8 cellular contexts compared by ENCODE assay signal in the genomic region with DNA sequence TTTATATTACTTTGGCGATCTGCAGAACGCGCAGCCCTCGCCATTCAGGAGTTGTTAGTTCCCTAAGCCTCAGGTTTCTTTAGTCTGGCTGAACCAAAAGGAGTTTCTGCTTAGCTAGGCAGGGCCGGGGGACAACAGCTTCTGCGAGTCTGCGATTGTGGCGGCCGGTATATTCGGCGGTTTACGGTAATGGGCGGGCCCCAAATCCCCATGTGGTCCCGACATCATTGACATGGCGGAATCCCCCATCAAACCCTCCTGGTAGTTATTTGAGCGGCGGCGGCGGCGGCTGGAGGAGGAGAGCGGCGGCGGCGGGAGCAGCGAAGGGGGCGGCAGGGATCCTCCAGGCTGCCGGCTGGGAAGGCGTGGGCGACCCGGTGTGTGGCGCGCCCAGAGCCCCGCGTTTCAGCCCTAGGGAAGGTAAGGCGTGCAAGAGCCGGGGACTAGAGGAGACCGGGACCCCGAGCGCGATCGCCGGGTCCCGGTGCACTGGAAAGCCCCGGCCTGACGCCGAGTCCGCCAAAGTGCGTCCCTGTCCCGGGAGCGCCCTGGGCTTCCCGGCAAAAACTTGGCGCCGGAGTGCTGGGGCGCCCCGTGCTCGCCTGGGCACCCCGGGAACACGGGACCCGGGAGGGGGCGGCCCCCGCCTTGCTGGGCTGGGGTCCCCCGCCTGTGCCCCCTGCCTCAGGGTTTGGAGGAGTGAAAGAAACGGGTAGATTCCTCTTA. TPM values are rescaled to one million over a fixed set of nuclear protein-coding genes. Genes with fewer than 3 reads are reported as not detected.
DNase-seq lines count a peak whose midpoint lies in the region; ATAC-seq, FAIRE-seq and TF ChIP-seq lines count a peak whose summit lies in the region.

A gene (plus strand): TSS at position 227 of the 726 bp plus-strand sequence. CDS start 72,902 bp downstream, outside the sequence.

- peak; percentile 54 for DNase-seq in D721Med (ENCODE audit: insufficient read length, low spot score)
- DNase-seq in IMR-90 = peak; percentile 95
- peak; percentile 95 for DNase-seq in OCI-M1 (lab: John Stamatoyannopoulos, UW)
- DNase-seq in activated T-cell treated with anti-CD3 and anti-CD28 coated beads for 24 hours (ENCODE audit: low read depth) = peak; percentile 90
- peak; percentile 97 for DNase-seq in epithelial cell of esophagus (ENCODE audit: low read depth)
- DNase-seq in mucosa of gallbladder (ENCODE audit: low spot score) = peak; percentile 96
- DNase-seq in stimulated activated CD8-positive, alpha-beta memory T cell treated with anti-CD3 and anti-CD28 coated beads, Interleukin-4, amount 100 ng/mL, for 4 hours (ENCODE audit: low read depth in 2 of 2, low spot score in 1 of 2) = peak; percentile 82 to 86

- peaks cover 3% of the 10 kb centered on the region; the same call in 1 of the 2 replicates for H3K9me1 ChIP-seq in IMR-90 (ENCODE audit: insufficient read depth, low read length)

- H3K4me3 ChIP-seq in IMR-90 (ENCODE audit: insufficient read depth, low read depth, low read length) (peak within 1 kb of the TSS; percentile 63), epithelial cell of esophagus (ENCODE audit: low read length) (peak within 1 kb of the TSS; percentile 73)

- TF ChIP-seq RAD21 in IMR-90 (IDR thresholded peaks at IDR 0.05; ENCODE audit: low read length) = peak; percentile 34

- peak within 1 kb of the TSS; percentile 93 for H3K14ac ChIP-seq in IMR-90 (replicated peaks; ENCODE audit: low read depth, low read length)

- peak within 1 kb of the TSS; percentile 56 for H2AK5ac ChIP-seq in IMR-90 (ENCODE audit: low read depth, low read length)

- H4K8ac ChIP-seq in IMR-90 (ENCODE audit: low read depth in 2 of 2, low read length in 2 of 2) = peak within 1 kb of the TSS; percentile 71 to 72

- H3K27me3 ChIP-seq in IMR-90 (ENCODE audit: control insufficient read depth, insufficient read depth, low read length) = no peaks in the 10 kb centered on the region

- H3K9me3 ChIP-seq in IMR-90 (ENCODE audit: control insufficient read depth, insufficient read depth, low read length) = no peaks in the 10 kb centered on the region

- BruUV-seq in IMR-90 (replicated peaks; lab: Mats Ljungman, UMichigan) = no TSS peak

- peak; percentile 93 for TF ChIP-seq POLR2A in IMR-90 (IDR thresholded peaks at IDR 0.05; ENCODE audit: low read depth, low read length)

- peaks cover 0 to 10% of the 10 kb centered on the region in 2 experiments; a peak in 2 of 4 replicates for H3K79me1 ChIP-seq in IMR-90 (ENCODE audit: low read depth in 1 of 2, low read length in 2 of 2)

- TF ChIP-seq CTCF in D721Med (IDR thresholded peaks at IDR 0.05; ENCODE audit: insufficient read depth, missing control alignments) (no peak), IMR-90 (conservative IDR thresholded peaks at IDR 0.05; ENCODE audit: low read depth, low read length) (no peak), epithelial cell of esophagus (IDR thresholded peaks at IDR 0.05; ENCODE audit: insufficient read depth, low read depth, low read length, missing control alignments) (no peak)

- peak within 1 kb of the TSS; percentile 46 for H3K18ac ChIP-seq in IMR-90 (ENCODE audit: low read depth, low read length)

- ATAC-seq in GM21526 (IDR thresholded peaks at IDR 0.05; ENCODE audit: low FRiP score, unreplicated experiment) (peak; percentile 83), IMR-90 (ENCODE audit: low read depth) (peak; percentile 66)

- 0% methylated on average over 21 of the region's 63 CpGs; no CpG with 5 or more reads in 1 of the 2 experiments for WGBS in IMR-90 (ENCODE audit: extremely low coverage in 2 of 2, insufficient read length in 1 of 2), 2 experiments

- H4K5ac ChIP-seq in IMR-90 (ENCODE audit: low read depth, low read length) = peak within 1 kb of the TSS; percentile 51

- dilution Hi-C loops in IMR-90 (cut with HindIII; ENCODE audit: low sequenced_read_pairs, unreplicated experiment) = no loop called here

- peak within 1 kb of the TSS; percentile 96 for H3K56ac ChIP-seq in IMR-90 (ENCODE audit: extremely low read depth, insufficient read depth, low read length)

- intact Hi-C loops in IMR-90 (cut with micrococcal nuclease) = loop anchor here (1.0 to 10.0 kb wide), 5 partner anchors 65 to 393 kb away; no protein-coding TSS in a partner anchor

- H2AFZ ChIP-seq in IMR-90 (replicated peaks; ENCODE audit: low read length, poor library complexity) = peak within 1 kb of the TSS; percentile 90

- H2BK15ac ChIP-seq in IMR-90 (ENCODE audit: low read depth, low read length) = peak within 1 kb of the TSS; percentile 95; the same call in 2 of the 3 replicates

- H3K27ac ChIP-seq in IMR-90 (ENCODE audit: insufficient read depth, low read length) = peak within 1 kb of the TSS; percentile 72

- no peaks in the 10 kb centered on the region; the same call in 1 of the 2 replicates for H3K4me1 ChIP-seq in IMR-90 (ENCODE audit: control insufficient read depth, insufficient read depth, low read length)

- H4K91ac ChIP-seq in IMR-90 (ENCODE audit: insufficient read depth, low read depth, low read length) = peak within 1 kb of the TSS; percentile 77

- POLR2A ChIA-PET in IMR-90 (lab: Charles Lee; ENCODE audit: unreplicated experiment) = interaction anchor here (0.6 to 1.4 kb wide), 3 partner anchors 37 to 230 kb away, joined by 3 to 11 read pairs (median 3); a partner anchor contains a TSS

- H4K20me1 ChIP-seq in IMR-90 (ENCODE audit: insufficient read depth, low read length) = peaks cover 24% of the 10 kb centered on the region

- CTCF ChIA-PET in IMR-90 (lab: Yijun Ruan, JAX) = interaction anchor here (0.6 to 1.2 kb wide), 2 partner anchors 139 to 393 kb away, joined by 3 to 4 read pairs; no protein-coding TSS in a partner anchor

- peak within 1 kb of the TSS; percentile 65 for H2BK5ac ChIP-seq in IMR-90 (ENCODE audit: low read depth, low read length, poor library complexity, severe bottlenecking)

- peak within 1 kb of the TSS; percentile 81 for H2BK120ac ChIP-seq in IMR-90 (ENCODE audit: low read depth, low read length)

- peak within 1 kb of the TSS; percentile 98 for H2AK9ac ChIP-seq in IMR-90 (replicated peaks; ENCODE audit: low read depth, low read length, poor library complexity)

- in situ Hi-C loops in IMR-90 (cut with MboI; ENCODE audit: low sequenced_read_pairs) = no loop called here

- peak within 1 kb of the TSS; percentile 73; the same call in 1 of the 2 replicates for H2BK20ac ChIP-seq in IMR-90 (ENCODE audit: low read depth, low read length)

- FAIRE-seq in D721Med (lab: Jason Lieb, UNC) = no peak

- peak within 1 kb of the TSS; percentile 68 for H3K23ac ChIP-seq in IMR-90 (ENCODE audit: low read depth, low read length)

- peak within 1 kb of the TSS; percentile 96 for H3K9ac ChIP-seq in IMR-90 (ENCODE audit: low read depth, low read length)

- peak within 1 kb of the TSS; percentile 77 for H3K4me2 ChIP-seq in IMR-90 (ENCODE audit: low read depth, low read length)

- peak within 1 kb of the TSS; percentile 88 for H3K4ac ChIP-seq in IMR-90 (ENCODE audit: low read depth, low read length)

- H3K36me3 ChIP-seq in IMR-90 (ENCODE audit: control insufficient read depth, insufficient read depth, low read length) = 0 out of 2 replicates have a peak, but pooled peaks cover 2% of the 10 kb centered on the region

TF ChIP-seq in IMR-90, 13 proteins besides CTCF, POLR2A, EP300 and RAD21:
- TF ChIP-seq MAZ (IDR thresholded peaks at IDR 0.05; ENCODE audit: borderline replicate concordance, low read depth, low read length) (peak; percentile 32; the same call in 1 of the 2 replicates), SMC3 (IDR thresholded peaks at IDR 0.05; ENCODE audit: low read depth, low read length) (peak; percentile 33), MAFK (IDR thresholded peaks at IDR 0.05; ENCODE audit: low read depth, low read length) (peak; percentile 88), MXI1 (IDR thresholded peaks at IDR 0.05; ENCODE audit: borderline replicate concordance, low read depth, low read length) (peak; percentile 63; the same call in 1 of the 2 replicates), RCOR1 (IDR thresholded peaks at IDR 0.05; ENCODE audit: insufficient replicate concordance, low read length) (no peak), CHD1 (IDR thresholded peaks at IDR 0.05; ENCODE audit: low read depth, low read length) (no peak), BHLHE40 (IDR thresholded peaks at IDR 0.05; ENCODE audit: low read depth, low read length) (no peak), CEBPB (IDR thresholded peaks at IDR 0.05; ENCODE audit: low read depth, low read length) (no peak), FOS (IDR thresholded peaks at IDR 0.05; ENCODE audit: low read depth, low read length) (no peak), RFX5 (IDR thresholded peaks at IDR 0.05; ENCODE audit: low read depth, low read length) (no peak), NFE2L2 (IDR thresholded peaks at IDR 0.05; ENCODE audit: low read depth, low read length) (0 out of 2 replicates have a peak, but pooled peaks have one; percentile 34)
- TF ChIP-seq, protein P1, sequence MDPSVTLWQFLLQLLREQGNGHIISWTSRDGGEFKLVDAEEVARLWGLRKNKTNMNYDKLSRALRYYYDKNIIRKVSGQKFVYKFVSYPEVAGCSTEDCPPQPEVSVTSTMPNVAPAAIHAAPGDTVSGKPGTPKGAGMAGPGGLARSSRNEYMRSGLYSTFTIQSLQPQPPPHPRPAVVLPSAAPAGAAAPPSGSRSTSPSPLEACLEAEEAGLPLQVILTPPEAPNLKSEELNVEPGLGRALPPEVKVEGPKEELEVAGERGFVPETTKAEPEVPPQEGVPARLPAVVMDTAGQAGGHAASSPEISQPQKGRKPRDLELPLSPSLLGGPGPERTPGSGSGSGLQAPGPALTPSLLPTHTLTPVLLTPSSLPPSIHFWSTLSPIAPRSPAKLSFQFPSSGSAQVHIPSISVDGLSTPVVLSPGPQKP (IDR thresholded peaks at IDR 0.05; ENCODE audit: borderline replicate concordance, low read depth, low read length) = no peak
- TF ChIP-seq, protein P2, sequence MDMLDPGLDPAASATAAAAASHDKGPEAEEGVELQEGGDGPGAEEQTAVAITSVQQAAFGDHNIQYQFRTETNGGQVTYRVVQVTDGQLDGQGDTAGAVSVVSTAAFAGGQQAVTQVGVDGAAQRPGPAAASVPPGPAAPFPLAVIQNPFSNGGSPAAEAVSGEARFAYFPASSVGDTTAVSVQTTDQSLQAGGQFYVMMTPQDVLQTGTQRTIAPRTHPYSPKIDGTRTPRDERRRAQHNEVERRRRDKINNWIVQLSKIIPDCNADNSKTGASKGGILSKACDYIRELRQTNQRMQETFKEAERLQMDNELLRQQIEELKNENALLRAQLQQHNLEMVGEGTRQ (IDR thresholded peaks at IDR 0.05; ENCODE audit: low read depth, low read length) = peak; percentile 87
TF ChIP-seq in IMR-90: peak in this region for 6.

RNA-seq across cellular contexts. Expression of the gene that starts here (rescaled TPM):
- total RNA-seq in IMR-90 (2012; rRNA removed) (128 and 150 TPM in 2 replicates), mucosa of gallbladder (103 TPM)
- 22.0 and 23.9 TPM in 2 replicates for polyA plus RNA-seq in IMR-90 (2012; rRNA removed)
- polyA plus RNA-seq in IMR-90 (2012; cell fraction: cytosol; rRNA removed) = 10.0 and 11.3 TPM in 2 replicates
- polyA plus RNA-seq in IMR-90 (2012; cell fraction: nucleus; rRNA removed; ENCODE audit: low replicate concordance) = 7.1 and 33.5 TPM in 2 replicates

Comparison
In these comparisons a context has a peak if more than half of its experiments do, and no peak if none do; other contexts are left out.
1. Peak in every context shown above with its lines: DNase-seq, ATAC-seq, H3K4me3 ChIP-seq and H3K27ac ChIP-seq.